In genomic region chrX:148568763-148569162, GRCh38 we compare ENCODE assay signal across 24 cellular contexts.
DNase-seq lines count a peak whose midpoint lies in the region; ATAC-seq, FAIRE-seq and TF ChIP-seq lines count a peak whose summit lies in the region.
"Had no signal": no experiment of that assay in that cellular context is flagged by ENCODE, and none has a peak within 500 bp of the region (broad histone marks: within the 10 kb centered on the region; RNA-seq: fewer than 3 reads in every experiment).

No MANE protein-coding gene starts in this region.

- H3K4me2 ChIP-seq in Karpas-422 (ENCODE audit: low read depth, low read length, poor library complexity, severe bottlenecking) (no peak overlapping the region), K562 (ENCODE audit: insufficient read depth, low read length) (no peak overlapping the region)

- intact Hi-C loops in K562 (cut with micrococcal nuclease), result no loop called here
- intact Hi-C loops in colonic mucosa (cut with DNase I), result no loop called here

- no peak for ATAC-seq in K562
- ATAC-seq in HG03159 (IDR thresholded peaks at IDR 0.05; ENCODE audit: unreplicated experiment), result no peak
- ATAC-seq: HCT116 had no signal

- WGBS in K562 (ENCODE audit: insufficient coverage, low coverage, missing lambda C conversion rate), result 23% methylated on average over 2 of the region's 2 CpGs

- no peaks in the 10 kb centered on the region for H4K20me1 ChIP-seq in Karpas-422 (ENCODE audit: insufficient read depth, low read depth, low read length)
- H4K20me1 ChIP-seq in K562 (replicated peaks; ENCODE audit: control insufficient read depth, insufficient read depth, low read length), result no peaks in the 10 kb centered on the region

- H2AFZ ChIP-seq in Karpas-422 (ENCODE audit: low read length) (no peak overlapping the region), K562 (ENCODE audit: low read depth, low read length) (no peak overlapping the region)
- H2AFZ ChIP-seq: GM23248 had no signal

- DNase-seq in NOMO-1 treated with DMSO at 0.1 percent for 48 hours (lab: John Stamatoyannopoulos, UW; ENCODE audit: unreplicated experiment), result peak; percentile 2
- no peak for DNase-seq in NOMO-1 treated with dmso at 0.1 percent for 144 hours (lab: John Stamatoyannopoulos, UW; ENCODE audit: unreplicated experiment)
- DNase-seq in Karpas-422, result no peak
- DNase-seq in K562 (ENCODE audit: extremely low read depth in 1 of 4, low spot score in 3 of 4), result no peak
- DNase-seq in GM20000 (ENCODE audit: low spot score), result no peak
- DNase-seq in colonic mucosa, result no peak
- DNase-seq: 8988T; BE2C; C1 segment of cervical spinal cord; CD4-positive, CD25-positive, alpha-beta regulatory T cell; CD8-positive, alpha-beta memory T cell; COR-L47; DMS 273 treated with DMSO at 0.1 percent for 48 hours; DMS53; DND-41; EL; GM23248; HFFc6 had no signal

- no peak for TF ChIP-seq CTCF in K562 (IDR thresholded peaks at IDR 0.05 in 2 of 3, conservative IDR thresholded peaks at IDR 0.05 in 1 of 3; ENCODE audit: insufficient read depth in 2 of 3, low read depth in 1 of 3, low read length in 3 of 3)
- TF ChIP-seq CTCF in GM20000 (IDR thresholded peaks at IDR 0.05; ENCODE audit: extremely low read depth, missing control alignments), result no peak
- TF ChIP-seq CTCF in colonic mucosa (IDR thresholded peaks at IDR 0.05), result no peak

- H3K79me2 ChIP-seq in Karpas-422 (ENCODE audit: low read length) (peaks cover 99% of the 10 kb centered on the region), K562 (ENCODE audit: control insufficient read depth, insufficient read depth, low read length) (no peaks in the 10 kb centered on the region)

- CTCF ChIA-PET in K562 (lab: Yijun Ruan, JAX; ENCODE audit: low intra/inter-chr PET ratio), result no interaction called here

- H3K9me3 ChIP-seq in Karpas-422 (ENCODE audit: low read length) (no peaks in the 10 kb centered on the region), K562 (replicated peaks; ENCODE audit: control insufficient read depth, insufficient read depth, low read depth, low read length) (no peaks in the 10 kb centered on the region), colonic mucosa (no peaks in the 10 kb centered on the region)
- H3K9me3 ChIP-seq: BE2C had no signal

- H3K4me1 ChIP-seq in Karpas-422 (ENCODE audit: low read length), result peaks cover 89% of the 10 kb centered on the region
- H3K4me1 ChIP-seq in K562 (replicated peaks in 1 of 2; ENCODE audit: control insufficient read depth in 2 of 2, insufficient read depth in 2 of 2, low read length in 2 of 2), result peaks cover 0 to 3% of the 10 kb centered on the region in 2 experiments; a peak in 1 of 5 replicates
- no peaks in the 10 kb centered on the region for H3K4me1 ChIP-seq in colonic mucosa
- H3K4me1 ChIP-seq: BE2C had no signal

- H3K9me2 ChIP-seq in Karpas-422 (replicated peaks; ENCODE audit: insufficient read depth, low read length), result no peaks in the 10 kb centered on the region

- H3K36me3 ChIP-seq in Karpas-422 (ENCODE audit: insufficient read depth, low read length), result peaks cover 6% of the 10 kb centered on the region; the same call in 1 of the 2 replicates
- H3K36me3 ChIP-seq in K562 (ENCODE audit: control insufficient read depth, insufficient read depth, low read length), result no peaks in the 10 kb centered on the region
- H3K36me3 ChIP-seq in colonic mucosa, result no peaks in the 10 kb centered on the region
- H3K36me3 ChIP-seq: BE2C had no signal

- H3K4me3 ChIP-seq in Karpas-422 (ENCODE audit: low read length) (no peak overlapping the region), K562 (no peak overlapping the region), colonic mucosa (no peak overlapping the region)
- H3K4me3 ChIP-seq: GM23248 had no signal

- POLR2A ChIA-PET in K562 (lab: Yijun Ruan, JAX), result no interaction called here

- TF ChIP-seq EP300 in K562 (IDR thresholded peaks at IDR 0.05; ENCODE audit: low read length), result no peak

- no peaks in the 10 kb centered on the region for H3K27me3 ChIP-seq in Karpas-422 (ENCODE audit: low read length)
- H3K27me3 ChIP-seq in K562 (ENCODE audit: control insufficient read depth in 2 of 2, insufficient read depth in 2 of 2, low read length in 2 of 2), result no peaks in the 10 kb centered on the region
- H3K27me3 ChIP-seq in colonic mucosa, result no peaks in the 10 kb centered on the region
- H3K27me3 ChIP-seq: BE2C had no signal

- H3K9ac ChIP-seq in Karpas-422 (ENCODE audit: low read length), result no peak overlapping the region
- no peak overlapping the region for H3K9ac ChIP-seq in K562 (ENCODE audit: insufficient read depth in 1 of 2, low read depth in 2 of 2, low read length in 2 of 2)
- H3K9ac ChIP-seq in colonic mucosa (ENCODE audit: low read depth in 2 of 2, low read length in 2 of 2), result no peak overlapping the region
- H3K9ac ChIP-seq: GM23248 had no signal

- H3K27ac ChIP-seq in Karpas-422 (ENCODE audit: low read length), result peak overlapping the region; percentile 44
- no peak overlapping the region for H3K27ac ChIP-seq in K562 (ENCODE audit: extremely low read depth, low read depth, low read length)
- H3K27ac ChIP-seq in colonic mucosa, result no peak overlapping the region
- H3K27ac ChIP-seq: GM23248 had no signal

- no peak for TF ChIP-seq RAD21 in K562 (CRISPR knock-in tag; conservative IDR thresholded peaks at IDR 0.05 in 1 of 2, IDR thresholded peaks at IDR 0.05 in 1 of 2)

- in situ Hi-C loops in K562 (cut with MboI), result no loop called here

- BruUV-seq in K562 (replicated peaks; lab: Mats Ljungman, UMichigan), result no TSS peak

- H3K9me1 ChIP-seq in K562 (ENCODE audit: control insufficient read depth, insufficient read depth, low read length), result no peaks in the 10 kb centered on the region

- TF ChIP-seq POLR2A in K562 (conservative IDR thresholded peaks at IDR 0.05), result no peak

- FAIRE-seq in K562 (lab: Jason Lieb, UNC), result no peak
- FAIRE-seq: GM12891, GM19239, H54, HTR-8/SVneo had no signal

TF ChIP-seq in K562, 482 proteins besides CTCF, POLR2A, EP300 and RAD21:
- TF ChIP-seq RBM25 (IDR thresholded peaks at IDR 0.05; ENCODE audit: low read depth, low read length, severe bottlenecking) (peak; percentile 57), CEBPG (CRISPR knock-in tag; IDR thresholded peaks at IDR 0.05) (no peak), CEBPG (tag; conservative IDR thresholded peaks at IDR 0.05 in 1 of 2, IDR thresholded peaks at IDR 0.05 in 1 of 2) (peak in 1 of 2 experiments; percentile 10; a peak in 1 of 4 replicates), BCOR (IDR thresholded peaks at IDR 0.05) (0 out of 2 replicates have a peak, but pooled peaks have one; percentile 30), HNRNPL (IDR thresholded peaks at IDR 0.05; ENCODE audit: low read depth, low read length) (no peak), CEBPB (tag; IDR thresholded peaks at IDR 0.05) (peak; percentile 59; the same call in 1 of the 2 replicates)
